24 cellular contexts compared by ENCODE assay signal in genomic region chr17:82665891-82666290, GRCh38.
"Had no signal": no experiment of that assay in that cellular context is flagged by ENCODE, and none has a peak within 500 bp of the region (broad histone marks: within the 10 kb centered on the region; RNA-seq: fewer than 3 reads in every experiment).

No MANE protein-coding gene starts in this region.

- H3K27me3 ChIP-seq: brain microvascular endothelial cell, esophagus squamous epithelium, gastroesophageal sphincter, heart right ventricle had no signal

- H3K4me3 ChIP-seq: esophagus squamous epithelium, gastroesophageal sphincter, heart right ventricle had no signal

- H3K27ac ChIP-seq: brain microvascular endothelial cell, epithelial cell of prostate, esophagus squamous epithelium, gastroesophageal sphincter, heart right ventricle, WERI-Rb-1 had no signal

- DNase-seq: activated B cell treated with CpG ODN at 0.5 μM for 24 hours; activated CD4-positive, alpha-beta T cell treated with anti-CD3 and anti-CD28 coated beads for 48 hours; activated CD4-positive, alpha-beta T cell treated with anti-CD3 and anti-CD28 coated beads, Interleukin-2, amount 50 U/mL, for 1 hour; activated CD4-positive, alpha-beta T cell treated with anti-CD3 and anti-CD28 coated beads, Interleukin-2, amount 50 U/mL, for 48 hours; activated CD8-positive, alpha-beta memory T cell treated with anti-CD3 and anti-CD28 coated beads for 24 hours; activated CD8-positive, alpha-beta T cell treated with anti-CD3 and anti-CD28 coated beads for 36 hours; activated gamma-delta T cell treated with Interleukin-2 at 50 U/mL for 16 hours; activated naive CD4-positive, alpha-beta T cell treated with anti-CD3 and anti-CD28 coated beads, Interleukin-2, amount 50 U/mL, for 16 hours; activated naive CD4-positive, alpha-beta T cell treated with Interleukin-2 at 50 U/mL for 16 hours; activated T-cell treated with anti-CD3 and anti-CD28 coated beads, Interleukin-2, amount 50 U/mL, for 4 hours; amniotic stem cell; anterior cingulate cortex; brain microvascular endothelial cell; cortex of kidney; dermis blood vessel endothelial cell; effector CD8-positive, alpha-beta T cell; esophagus squamous epithelium; foreskin melanocyte; heart right ventricle; T-cell; T-helper 9 cell; WERI-Rb-1 had no signal
